Comparison of ENCODE assay signal across 8 cellular contexts in genomic region chr1:6108937-6109636, GRCh38.
DNase-seq lines count a peak whose midpoint lies in the region; ATAC-seq and TF ChIP-seq lines count a peak whose summit lies in the region.

No MANE protein-coding gene starts in this region.

- H3K4me2 ChIP-seq in Loucy (ENCODE audit: low read depth, low read length, poor library complexity, severe bottlenecking) (no peak overlapping the region), SU-DHL-6 (ENCODE audit: low read depth, low read length, poor library complexity, severe bottlenecking) (no peak overlapping the region)

- H2AFZ ChIP-seq in Loucy (ENCODE audit: low read length) (no peak overlapping the region), SU-DHL-6 (ENCODE audit: low read depth, low read length, severe bottlenecking) (no peak overlapping the region)

- H3K4me3 ChIP-seq in Loucy (ENCODE audit: low read length, poor library complexity, severe bottlenecking) (no peak overlapping the region), SU-DHL-6 (ENCODE audit: insufficient read depth, low read length, poor library complexity, severe bottlenecking) (no peak overlapping the region), epithelial cell of esophagus (ENCODE audit: low read length) (no peak overlapping the region), psoas muscle (no peak overlapping the region)

- H3K9ac ChIP-seq in Loucy (ENCODE audit: low read depth, low read length, poor library complexity, severe bottlenecking) (no peak overlapping the region), SU-DHL-6 (ENCODE audit: low read length) (no peak overlapping the region)

- H3K27ac ChIP-seq in SU-DHL-6 (ENCODE audit: low read depth, low read length), result no peak overlapping the region
- no peak overlapping the region for H3K27ac ChIP-seq in psoas muscle

- H3K9me3 ChIP-seq in Loucy (ENCODE audit: insufficient read depth, low read depth, low read length) (no peaks in the 10 kb centered on the region), SU-DHL-6 (ENCODE audit: insufficient read depth, low read length) (no peaks in the 10 kb centered on the region), psoas muscle (no peaks in the 10 kb centered on the region)

- peak; percentile 63 for DNase-seq in activated naive CD4-positive, alpha-beta T cell treated with anti-CD3 and anti-CD28 coated beads for 36 hours
- no peak for DNase-seq in activated naive CD4-positive, alpha-beta T cell treated with anti-CD3 and anti-CD28 coated beads, Interleukin-2, amount 50 U/mL, for 16 hours
- peak; percentile 75 for DNase-seq in epithelial cell of esophagus (ENCODE audit: low read depth)
- peak; percentile 15 to 49 for DNase-seq in psoas muscle

- H3K4me1 Mint-ChIP-seq in activated naive CD4-positive, alpha-beta T cell treated with anti-CD3 and anti-CD28 coated beads for 36 hours (ENCODE audit: low read depth), result no peaks in the 10 kb centered on the region

- H4K20me1 ChIP-seq in Loucy (ENCODE audit: insufficient read depth, low read length, poor library complexity, severe bottlenecking) (no peaks in the 10 kb centered on the region), SU-DHL-6 (ENCODE audit: low read depth, low read length) (no peaks in the 10 kb centered on the region)

- TF ChIP-seq CTCF in Loucy (conservative IDR thresholded peaks at IDR 0.05; ENCODE audit: low read length) (peak; percentile 66), SU-DHL-6 (IDR thresholded peaks at IDR 0.05; ENCODE audit: insufficient read depth, low read length, poor library complexity, severe bottlenecking) (peak; percentile 18), epithelial cell of esophagus (IDR thresholded peaks at IDR 0.05; ENCODE audit: insufficient read depth, low read depth, low read length, missing control alignments) (peak; percentile 81), psoas muscle (IDR thresholded peaks at IDR 0.05) (no peak)

- no peaks in the 10 kb centered on the region for H3K9me3 Mint-ChIP-seq in activated naive CD4-positive, alpha-beta T cell treated with anti-CD3 and anti-CD28 coated beads for 36 hours

- H3F3A ChIP-seq in Loucy (ENCODE audit: low read depth) (no peaks in the 10 kb centered on the region), SU-DHL-6 (ENCODE audit: insufficient read depth) (no peaks in the 10 kb centered on the region)

- H3K36me3 ChIP-seq in Loucy (ENCODE audit: insufficient read depth, low read length) (no peaks in the 10 kb centered on the region), SU-DHL-6 (ENCODE audit: low read length) (no peaks in the 10 kb centered on the region), psoas muscle (ENCODE audit: insufficient read depth in 1 of 2, low read depth in 1 of 2) (no peaks in the 10 kb centered on the region)

- H3K27ac Mint-ChIP-seq in activated naive CD4-positive, alpha-beta T cell treated with anti-CD3 and anti-CD28 coated beads for 36 hours, result no peak overlapping the region

- CTCF ChIA-PET in activated naive CD4-positive, alpha-beta T cell treated with anti-CD3 and anti-CD28 coated beads for 36 hours (lab: Charles Lee), result interaction anchor here (1.0 to 1.4 kb wide), 3 partner anchors 52 to 136 kb away, joined by 3 to 8 read pairs (median 3); no protein-coding TSS in a partner anchor

- ATAC-seq in psoas muscle, result peak in 1 of 4 donors; percentile 49
- ATAC-seq in GM21367 (IDR thresholded peaks at IDR 0.05; ENCODE audit: unreplicated experiment), result no peak
- ATAC-seq in HG02759 (IDR thresholded peaks at IDR 0.05; ENCODE audit: unreplicated experiment), result no peak

- intact Hi-C loops in activated naive CD4-positive, alpha-beta T cell treated with anti-CD3 and anti-CD28 coated beads for 36 hours (cut with micrococcal nuclease), result loop anchor here (1.0 to 5.0 kb wide), 3 partner anchors 32 to 136 kb away; no protein-coding TSS in a partner anchor
- intact Hi-C loops in psoas muscle (cut with DNase I), result no loop called here

- H3K9me2 ChIP-seq in Loucy (replicated peaks; ENCODE audit: low read depth, low read length) (no peaks in the 10 kb centered on the region), SU-DHL-6 (replicated peaks; ENCODE audit: insufficient read depth, low read length) (no peaks in the 10 kb centered on the region)

- no peak overlapping the region for H3K4me3 Mint-ChIP-seq in activated naive CD4-positive, alpha-beta T cell treated with anti-CD3 and anti-CD28 coated beads for 36 hours

- no peaks in the 10 kb centered on the region for H3K36me3 Mint-ChIP-seq in activated naive CD4-positive, alpha-beta T cell treated with anti-CD3 and anti-CD28 coated beads for 36 hours (ENCODE audit: low read depth)

- WGBS in psoas muscle, 3 donors, result 37 to 52% (median 39%) methylated on average over 12 to 15 of the region's 15 CpGs

- H3K27me3 Mint-ChIP-seq in activated naive CD4-positive, alpha-beta T cell treated with anti-CD3 and anti-CD28 coated beads for 36 hours (ENCODE audit: low read depth), result peaks cover 9% of the 10 kb centered on the region

- H3K27me3 ChIP-seq in Loucy (ENCODE audit: insufficient read depth, low read length, poor library complexity, severe bottlenecking), result no peaks in the 10 kb centered on the region
- no peaks in the 10 kb centered on the region for H3K27me3 ChIP-seq in SU-DHL-6 (ENCODE audit: low read length)
- peaks cover 0 to 24% (median 3%) of the 10 kb centered on the region in 3 donors for H3K27me3 ChIP-seq in psoas muscle (ENCODE audit: insufficient read depth in 3 of 3, low read length in 2 of 3)

- H3K4me1 ChIP-seq in Loucy (ENCODE audit: insufficient read depth, low read length, poor library complexity, severe bottlenecking) (no peaks in the 10 kb centered on the region), psoas muscle (no peaks in the 10 kb centered on the region)

- no peaks in the 10 kb centered on the region for H3K79me2 ChIP-seq in Loucy (ENCODE audit: insufficient read depth, low read length)
- H3K79me2 ChIP-seq in SU-DHL-6 (ENCODE audit: insufficient read depth, low read length), result no peaks in the 10 kb centered on the region
